Comparison of ENCODE assay signal across 22 cellular contexts in the genomic region with DNA sequence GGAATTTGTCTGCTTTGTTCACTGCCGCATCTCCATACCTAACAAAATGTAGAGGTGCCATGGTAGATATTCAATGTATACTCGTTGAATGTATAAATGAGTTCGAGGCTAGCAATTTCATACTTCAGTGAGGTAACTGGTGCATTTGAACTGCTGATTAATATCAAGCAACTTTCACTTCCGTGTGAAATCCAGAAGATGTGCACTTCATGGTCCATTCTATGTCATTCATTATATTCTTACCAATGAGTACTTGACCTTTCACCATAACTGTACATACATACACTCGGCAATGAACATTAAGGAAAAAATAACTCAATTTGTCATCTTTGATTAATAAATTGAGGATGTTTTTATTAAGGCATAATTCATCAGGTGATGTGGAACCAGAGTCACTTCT.
"Had no signal": no experiment of that assay in that cellular context is flagged by ENCODE, and none has a peak within 500 bp of the region (broad histone marks: within the 10 kb centered on the region; RNA-seq: fewer than 3 reads in every experiment).

No MANE protein-coding gene starts in this region.

- H3K27me3 ChIP-seq: dorsolateral prefrontal cortex, gastrocnemius medialis, ovary, sigmoid colon, stomach, thyroid gland had no signal

- DNase-seq: dorsolateral prefrontal cortex; effector CD4-positive, alpha-beta T cell; foreskin fibroblast; gastrocnemius medialis; head of caudate nucleus; natural killer cell; occipital lobe; ovary; posterior cingulate gyrus; psoas muscle; right cardiac atrium; sigmoid colon; stimulated activated CD4-positive, alpha-beta T cell treated with anti-CD3 and anti-CD28 coated beads, Interleukin-2, amount 100 ng/mL, for 24 hours; stimulated activated CD4-positive, alpha-beta T cell treated with anti-CD3 and anti-CD28 coated beads, Interleukin-4, amount 100 ng/mL, for 24 hours; stimulated activated naive CD4-positive, alpha-beta T cell treated with Interleukin-2 at 50 U/mL for 16 hours; stomach; thyroid gland had no signal

- H3K27ac ChIP-seq: dorsolateral prefrontal cortex, epithelial cell of prostate, gastrocnemius medialis, ovary, psoas muscle, sigmoid colon, stomach, thyroid gland had no signal

- H3K36me3 ChIP-seq: gastrocnemius medialis, ovary, sigmoid colon, stomach, thyroid gland had no signal

- ATAC-seq: esophagus mucosa; gastrocnemius medialis; natural killer cell; psoas muscle; right cardiac atrium; stimulated activated effector memory CD8-positive, alpha-beta T cell treated with anti-CD3 and anti-CD28 coated beads, Interleukin-12 subunit alpha, Interleukin-12 subunit beta, amount 100 ng/mL, for 72 hours had no signal

- H3K4me3 ChIP-seq: dorsolateral prefrontal cortex, gastrocnemius medialis, lung, ovary, psoas muscle, sigmoid colon, stomach, thyroid gland had no signal

- FAIRE-seq: keratinocyte had no signal

- H3K9me3 ChIP-seq: gastrocnemius medialis, ovary, psoas muscle, sigmoid colon, stomach, thyroid gland had no signal

- H3K4me1 ChIP-seq: gastrocnemius medialis, psoas muscle, sigmoid colon, stomach, thyroid gland had no signal
